10 cellular contexts compared by ENCODE assay signal in the genomic region with DNA sequence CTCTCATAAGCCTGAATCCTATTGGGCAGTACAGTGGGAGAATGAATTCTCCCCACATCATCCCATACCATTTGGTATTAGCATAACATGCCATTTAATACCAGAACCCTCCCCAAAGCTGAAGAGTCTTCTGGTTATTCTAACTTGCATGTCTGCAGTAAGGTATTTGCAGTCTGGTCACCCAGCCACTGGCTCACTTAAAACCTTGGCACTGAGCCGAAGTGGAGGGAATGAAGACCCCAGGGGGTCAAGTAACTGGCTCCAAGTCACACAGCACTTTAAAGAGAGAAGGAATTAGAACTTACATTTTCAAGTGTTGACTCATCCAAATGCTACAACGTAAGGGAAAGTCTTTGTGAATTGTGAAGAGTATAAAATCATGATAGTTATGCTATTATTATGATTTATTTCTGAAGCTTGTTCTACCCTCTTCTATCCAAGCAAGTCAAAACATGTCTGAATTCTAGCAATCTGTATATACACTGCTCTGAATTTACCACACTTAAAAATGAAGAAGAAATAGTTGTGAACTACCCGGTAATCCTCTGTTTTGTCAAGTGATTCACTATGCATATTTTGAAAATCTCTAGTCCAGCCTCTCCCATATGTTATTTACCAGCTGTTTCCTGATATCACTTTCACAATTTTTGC. TPM values are rescaled to one million over a fixed set of nuclear protein-coding genes. Genes with fewer than 3 reads are reported as not detected.
DNase-seq lines count a peak whose midpoint lies in the region; ATAC-seq and TF ChIP-seq lines count a peak whose summit lies in the region.
"Had no signal": no experiment of that assay in that cellular context is flagged by ENCODE, and none has a peak within 500 bp of the region (broad histone marks: within the 10 kb centered on the region; RNA-seq: fewer than 3 reads in every experiment).

No MANE protein-coding gene starts in this region.

- DNase-seq in HCT116 (ENCODE audit: low read depth, low spot score) (no peak), Panc1 (ENCODE audit: low read depth, low spot score) (no peak), fibroblast of peridontal ligament (ENCODE audit: extremely low read depth) (peak; percentile 4), smooth muscle cell (lab: John Stamatoyannopoulos, UW; ENCODE audit: unreplicated experiment) (no peak), dorsolateral prefrontal cortex (no peak)
- no peak for DNase-seq in stimulated activated CD4-positive, alpha-beta T cell treated with anti-CD3 and anti-CD28 coated beads, Interleukin-2, amount 100 ng/mL, for 24 hours
- DNase-seq: activated CD4-positive, alpha-beta T cell treated with anti-CD3 and anti-CD28 coated beads for 48 hours; hippocampal formation; pancreas had no signal

- no peak for TF ChIP-seq POLR2A in HCT116 (IDR thresholded peaks at IDR 0.05; ENCODE audit: borderline replicate concordance, extremely low read depth, insufficient read depth, insufficient read length)

- H3K4me1 ChIP-seq in HCT116 (ENCODE audit: control insufficient read depth in 1 of 2, insufficient read depth in 2 of 2, low read length in 2 of 2) (peaks cover 0 to 6% of the 10 kb centered on the region in 2 experiments; a peak in 3 of 4 replicates), Panc1 (ENCODE audit: control insufficient read depth, insufficient read depth, low read length) (no peaks in the 10 kb centered on the region), smooth muscle cell (ENCODE audit: low read depth) (peaks cover 7% of the 10 kb centered on the region)
- H3K4me1 ChIP-seq: pancreas had no signal

- no peak overlapping the region for H3K27ac ChIP-seq in HCT116 (ENCODE audit: low read depth, low read length)
- H3K27ac ChIP-seq in Panc1 (ENCODE audit: low read length) = no peak overlapping the region
- H3K27ac ChIP-seq in smooth muscle cell (ENCODE audit: low read depth) = peak overlapping the region; percentile 40
- H3K27ac ChIP-seq in dorsolateral prefrontal cortex = no peak overlapping the region
- H3K27ac ChIP-seq: pancreas had no signal

- POLR2A ChIA-PET in HCT116 (lab: Charles Lee) = no interaction called here
- POLR2A ChIA-PET in Panc1 (lab: Charles Lee) = no interaction called here

- H3K27me3 ChIP-seq in HCT116 (ENCODE audit: insufficient read depth, low read length) (peaks cover 29% of the 10 kb centered on the region), Panc1 (ENCODE audit: control insufficient read depth, insufficient read depth, low read length) (no peaks in the 10 kb centered on the region), smooth muscle cell (ENCODE audit: low read depth) (no peaks in the 10 kb centered on the region), dorsolateral prefrontal cortex (peaks cover 0 to 10% (median 0%) of the 10 kb centered on the region in 45 donors)
- H3K27me3 ChIP-seq: pancreas had no signal

- H2AFZ ChIP-seq in HCT116 (ENCODE audit: low read depth, low read length, poor library complexity, severe bottlenecking) (no peak overlapping the region), smooth muscle cell (ENCODE audit: low read depth) (no peak overlapping the region)

- in situ Hi-C loops in Panc1 (cut with HindIII; ENCODE audit: low pct_unique_long_range_greater_than_20kb, low sequenced_read_pairs) = no loop called here

- BruUV-seq in HCT116 (replicated peaks; lab: Mats Ljungman, UMichigan) (no TSS peak), Panc1 (replicated peaks; lab: Mats Ljungman, UMichigan) (no TSS peak)

- no peaks in the 10 kb centered on the region for H4K20me1 ChIP-seq in HCT116 (ENCODE audit: insufficient read depth)
- H4K20me1 ChIP-seq in smooth muscle cell (ENCODE audit: low read depth) = no peaks in the 10 kb centered on the region

- H3K9ac ChIP-seq in HCT116 (ENCODE audit: low read length) = no peak overlapping the region
- H3K9ac ChIP-seq in smooth muscle cell (ENCODE audit: low read depth) = no peak overlapping the region

- H3K36me3 ChIP-seq in HCT116 (ENCODE audit: control insufficient read depth in 1 of 2, insufficient read depth in 2 of 2, low read length in 2 of 2) (no peaks in the 10 kb centered on the region), Panc1 (ENCODE audit: control insufficient read depth, insufficient read depth, low read length) (no peaks in the 10 kb centered on the region), smooth muscle cell (ENCODE audit: low read depth) (no peaks in the 10 kb centered on the region)
- H3K36me3 ChIP-seq: pancreas had no signal

- H3K9me3 ChIP-seq in HCT116 (ENCODE audit: control insufficient read depth in 1 of 2, insufficient read depth in 1 of 2, low read depth in 1 of 2, low read length in 2 of 2) (no peaks in the 10 kb centered on the region), Panc1 (ENCODE audit: control insufficient read depth, insufficient read depth, low read depth, low read length) (no peaks in the 10 kb centered on the region), smooth muscle cell (replicated peaks; ENCODE audit: low read depth) (no peaks in the 10 kb centered on the region)
- H3K9me3 ChIP-seq: pancreas had no signal

- no peak overlapping the region for H3K4me3 ChIP-seq in HCT116 (replicated peaks in 1 of 2; ENCODE audit: low read depth in 1 of 2, low read length in 2 of 2)
- H3K4me3 ChIP-seq in Panc1 (ENCODE audit: low read depth in 2 of 2, low read length in 2 of 2) = no peak overlapping the region
- no peak overlapping the region for H3K4me3 ChIP-seq in smooth muscle cell
- H3K4me3 ChIP-seq in dorsolateral prefrontal cortex = no peak overlapping the region
- H3K4me3 ChIP-seq: pancreas had no signal

- RAD21 ChIA-PET in HCT116 (lab: Charles Lee; ENCODE audit: low non-redundant PET in 1 of 2, low total read pairs in 2 of 2, uncharacterized antibody in 2 of 2, unreplicated experiment in 2 of 2) = no interaction called here

- H3F3A ChIP-seq in smooth muscle cell (ENCODE audit: low read depth) = peaks cover 8% of the 10 kb centered on the region

- no peak for TF ChIP-seq RAD21 in HCT116 (IDR thresholded peaks at IDR 0.05; ENCODE audit: low read depth)

- no peaks in the 10 kb centered on the region for H3K9me2 ChIP-seq in HCT116 (ENCODE audit: insufficient read depth)

- TF ChIP-seq CTCF in HCT116 (IDR thresholded peaks at IDR 0.05 in 2 of 3, conservative IDR thresholded peaks at IDR 0.05 in 1 of 3; ENCODE audit: borderline replicate concordance in 1 of 3, insufficient read depth in 1 of 3, low read depth in 2 of 3, low read length in 2 of 3) (no peak), Panc1 (IDR thresholded peaks at IDR 0.05) (no peak), smooth muscle cell (IDR thresholded peaks at IDR 0.05; ENCODE audit: borderline replicate concordance, insufficient read depth, poor library complexity, severe bottlenecking) (no peak), dorsolateral prefrontal cortex (IDR thresholded peaks at IDR 0.05 in 54 of 56, conservative IDR thresholded peaks at IDR 0.05 in 2 of 56; ENCODE audit: low read depth in 1 of 56, partially characterized antibody in 56 of 56) (no peak)

- ATAC-seq in HCT116 (peak; percentile 34; the same call in 1 of the 2 replicates), Panc1 (peak; percentile 54), HG03139 (IDR thresholded peaks at IDR 0.05; ENCODE audit: unreplicated experiment) (no peak)
- ATAC-seq: pancreas had no signal

- intact Hi-C loops in HCT116 (cut with micrococcal nuclease) (no loop called here), Panc1 (cut with micrococcal nuclease; ENCODE audit: unreplicated experiment) (no loop called here), dorsolateral prefrontal cortex (cut with DNase I) (no loop called here)

- 11% methylated on average over 3 of the region's 3 CpGs for WGBS in smooth muscle cell (ENCODE audit: low lambda C conversion rate)

- H3K79me2 ChIP-seq in HCT116 (ENCODE audit: insufficient read depth, low read length) (no peaks in the 10 kb centered on the region), smooth muscle cell (ENCODE audit: low read depth) (no peaks in the 10 kb centered on the region)

- CTCF ChIA-PET in HCT116 (lab: Charles Lee) = no interaction called here
- CTCF ChIA-PET in Panc1 (lab: Charles Lee) = no interaction called here

- H3K4me2 ChIP-seq in HCT116 (ENCODE audit: low read length) = peak overlapping the region; percentile 7; the same call in 1 of the 2 replicates
- H3K4me2 ChIP-seq in smooth muscle cell = peak overlapping the region; percentile 48

TF ChIP-seq in HCT116, 20 proteins besides CTCF, POLR2A, EP300 and RAD21 (continues in another document):
- TF ChIP-seq YY1 (IDR thresholded peaks at IDR 0.05; ENCODE audit: extremely low read depth, insufficient replicate concordance, low read depth, low read length) (no peak), ELF1 (IDR thresholded peaks at IDR 0.05; ENCODE audit: borderline replicate concordance, low read depth) (no peak), TCF7L2 (IDR thresholded peaks at IDR 0.05; ENCODE audit: borderline replicate concordance, extremely low read depth, insufficient read depth, insufficient read length) (no peak), EGR1 (IDR thresholded peaks at IDR 0.05; ENCODE audit: low read depth) (no peak), SIN3A (IDR thresholded peaks at IDR 0.05; ENCODE audit: low read depth) (no peak), FOSL1 (IDR thresholded peaks at IDR 0.05; ENCODE audit: low read depth) (no peak), ZNF274 (IDR thresholded peaks at IDR 0.05; ENCODE audit: low read depth, low read length) (no peak)
- TF ChIP-seq, protein P1, sequence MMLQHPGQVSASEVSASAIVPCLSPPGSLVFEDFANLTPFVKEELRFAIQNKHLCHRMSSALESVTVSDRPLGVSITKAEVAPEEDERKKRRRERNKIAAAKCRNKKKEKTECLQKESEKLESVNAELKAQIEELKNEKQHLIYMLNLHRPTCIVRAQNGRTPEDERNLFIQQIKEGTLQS (IDR thresholded peaks at IDR 0.05) = no peak
- TF ChIP-seq, protein P2, sequence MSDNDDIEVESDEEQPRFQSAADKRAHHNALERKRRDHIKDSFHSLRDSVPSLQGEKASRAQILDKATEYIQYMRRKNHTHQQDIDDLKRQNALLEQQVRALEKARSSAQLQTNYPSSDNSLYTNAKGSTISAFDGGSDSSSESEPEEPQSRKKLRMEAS (IDR thresholded peaks at IDR 0.05) = no peak

RNA-seq across cellular contexts. Expression of a gene that starts 28.5 kb away (rescaled TPM):
- total RNA-seq in HCT116 (2021; ENCODE audit: unreplicated experiment) = not detected
- polyA plus RNA-seq in HCT116 (2012) = not detected in 2 replicates
- total RNA-seq in Panc1 (2021; ENCODE audit: unreplicated experiment) = not detected
- not detected for polyA plus RNA-seq in Panc1 (2012; ENCODE audit: insufficient read length)
- not detected in 2 replicates for total RNA-seq in smooth muscle cell
- not detected in 2 replicates for polyA plus RNA-seq in smooth muscle cell
- 1 to 10 TPM in 93 of 120 experiments, under 1 TPM in 24, not detected in 3; 0.38 to 5.0 (median 1.6) TPM for total RNA-seq in dorsolateral prefrontal cortex
